Comparison of ENCODE assay signal across 19 cellular contexts in genomic region chr1:233656700-233657099, GRCh38. TPM values are rescaled to one million over a fixed set of nuclear protein-coding genes. Genes with fewer than 3 reads are reported as not detected.
A peak's percentile ranks its signal among the peaks of the same experiment; 100 is the strongest.
DNase-seq lines count a peak whose midpoint lies in the region; ATAC-seq and TF ChIP-seq lines count a peak whose summit lies in the region.
"Had no signal": no experiment of that assay in that cellular context is flagged by ENCODE, and none has a peak within 500 bp of the region (broad histone marks: within the 10 kb centered on the region; RNA-seq: fewer than 3 reads in every experiment).

No MANE protein-coding gene starts in this region.

- H3K79me2 ChIP-seq in KMS-11 (ENCODE audit: insufficient read depth, low read depth) (peaks cover 58% of the 10 kb centered on the region), mammary epithelial cell (ENCODE audit: insufficient read depth, low read length) (peaks cover 20% of the 10 kb centered on the region)

- intact Hi-C loops in Calu3 (cut with micrococcal nuclease; ENCODE audit: unreplicated experiment) (loop anchor here (2.0 to 5.0 kb wide), 2 partner anchors 50 to 136 kb away; no protein-coding TSS in a partner anchor), mammary epithelial cell (cut with micrococcal nuclease) (no loop called here), left lung (cut with DNase I) (no loop called here), testis (cut with DNase I; ENCODE audit: low total_unique reads) (no loop called here)

- H3K4me2 ChIP-seq in KMS-11 (peak overlapping the region; percentile 53), mammary epithelial cell (ENCODE audit: insufficient read depth, low read depth, low read length) (no peak overlapping the region)

- H2AFZ ChIP-seq in KMS-11 (ENCODE audit: low read depth): no peak overlapping the region
- H2AFZ ChIP-seq in mammary epithelial cell (ENCODE audit: low read depth, low read length): no peak overlapping the region

- peak overlapping the region; percentile 90 for H3K27ac ChIP-seq in KMS-11
- H3K27ac ChIP-seq in mammary epithelial cell (ENCODE audit: insufficient read depth, low read depth, low read length): no peak overlapping the region
- H3K27ac ChIP-seq in left lung: no peak overlapping the region
- no peak overlapping the region for H3K27ac ChIP-seq in testis
- H3K27ac ChIP-seq: SK-N-MC had no signal

- no peak for TF ChIP-seq POLR2A in testis (IDR thresholded peaks at IDR 0.05)

- H4K20me1 ChIP-seq in KMS-11 (ENCODE audit: insufficient read depth) (no peaks in the 10 kb centered on the region), mammary epithelial cell (ENCODE audit: insufficient read depth, low read length) (no peaks in the 10 kb centered on the region)

- H3K36me3 Mint-ChIP-seq in Calu3 (ENCODE audit: insufficient read depth, unreplicated experiment): peaks cover 23% of the 10 kb centered on the region

- H3K36me3 ChIP-seq in KMS-11 (ENCODE audit: insufficient read depth) (0 out of 2 replicates have a peak, but pooled peaks cover 6% of the 10 kb centered on the region), mammary epithelial cell (ENCODE audit: insufficient read depth, low read length) (no peaks in the 10 kb centered on the region), left lung (no peaks in the 10 kb centered on the region), testis (ENCODE audit: low read depth, missing control alignments) (no peaks in the 10 kb centered on the region)
- H3K36me3 ChIP-seq: BE2C had no signal

- CTCF ChIA-PET in Calu3 (lab: Charles Lee) (interaction anchor here (0.9 to 1.7 kb wide), 5 partner anchors 17 to 293 kb away, joined by 3 to 7 read pairs (median 3); partner anchors contain the start of gene KCNK1), mammary epithelial cell (lab: Charles Lee; ENCODE audit: low non-redundant PET) (no interaction called here)

- dilution Hi-C loops in mammary epithelial cell (cut with HindIII; ENCODE audit: low sequenced_read_pairs): no loop called here

- H3K9me3 ChIP-seq in mammary epithelial cell (replicated peaks; ENCODE audit: insufficient read depth, low read length) (no peaks in the 10 kb centered on the region), left lung (no peaks in the 10 kb centered on the region), testis (no peaks in the 10 kb centered on the region)
- H3K9me3 ChIP-seq: BE2C had no signal

- H3K27me3 ChIP-seq in KMS-11 (ENCODE audit: insufficient read depth, low read depth): no peaks in the 10 kb centered on the region
- H3K27me3 ChIP-seq in mammary epithelial cell (ENCODE audit: insufficient read depth, low read length): no peaks in the 10 kb centered on the region
- no peaks in the 10 kb centered on the region for H3K27me3 ChIP-seq in left lung
- H3K27me3 ChIP-seq in testis: no peaks in the 10 kb centered on the region
- H3K27me3 ChIP-seq: BE2C had no signal

- ATAC-seq in left lung: peak; percentile 42
- ATAC-seq in GM21390 (IDR thresholded peaks at IDR 0.05; ENCODE audit: unreplicated experiment): no peak
- ATAC-seq: HepG2 had no signal

- H3K27ac Mint-ChIP-seq in Calu3 (ENCODE audit: unreplicated experiment): peak overlapping the region; percentile 99
- H3K27ac Mint-ChIP-seq: H9 had no signal

- no peak for TF ChIP-seq CTCF in Calu3 (IDR thresholded peaks at IDR 0.05; ENCODE audit: unreplicated experiment)
- TF ChIP-seq CTCF in KMS-11 (conservative IDR thresholded peaks at IDR 0.05; ENCODE audit: low read depth, low read length): no peak
- TF ChIP-seq CTCF in mammary epithelial cell (conservative IDR thresholded peaks at IDR 0.05 in 1 of 2, IDR thresholded peaks at IDR 0.05 in 1 of 2; ENCODE audit: extremely low read depth in 1 of 2, insufficient read depth in 1 of 2, low read depth in 1 of 2, low read length in 2 of 2): no peak
- TF ChIP-seq CTCF in left lung (IDR thresholded peaks at IDR 0.05): no peak
- no peak for TF ChIP-seq CTCF in testis (IDR thresholded peaks at IDR 0.05)

- BruUV-seq in Calu3 (replicated peaks; lab: Mats Ljungman, UMichigan): no TSS peak
- BruUV-seq in mammary epithelial cell (replicated peaks; lab: Mats Ljungman, UMichigan): no TSS peak

- H3K4me1 ChIP-seq in KMS-11 (ENCODE audit: low read depth, poor library complexity, severe bottlenecking): peaks cover 100% of the 10 kb centered on the region
- peaks cover 16% of the 10 kb centered on the region for H3K4me1 ChIP-seq in mammary epithelial cell (ENCODE audit: insufficient read depth, low read length)
- H3K4me1 ChIP-seq in left lung: no peaks in the 10 kb centered on the region
- H3K4me1 ChIP-seq in testis: no peaks in the 10 kb centered on the region
- H3K4me1 ChIP-seq: BE2C had no signal

- DNase-seq in Calu3 (peak; percentile 40), mammary epithelial cell (peak; percentile 11), left lung (no peak), testis (no peak), pons (ENCODE audit: low spot score) (no peak)
- DNase-seq: BE2C, DMS79, H9, KBM-7, MV-4-11, NCI-H2029 treated with DMSO at 0.1 percent for 48 hours, NCI-H524 treated with DMSO at 0.1 percent for 48 hours, NCI-H82, SHP77 had no signal

- H3K27me3 Mint-ChIP-seq in Calu3 (ENCODE audit: unreplicated experiment): no peaks in the 10 kb centered on the region

- H3K9ac ChIP-seq in KMS-11 (peak overlapping the region; percentile 22; the same call in 1 of the 2 replicates), mammary epithelial cell (ENCODE audit: insufficient read depth, low read length) (no peak overlapping the region)

- in situ Hi-C loops in mammary epithelial cell (cut with MboI; ENCODE audit: low sequenced_read_pairs in 2 of 2): no loop called here

- peaks cover 67% of the 10 kb centered on the region for H3K4me1 Mint-ChIP-seq in Calu3 (ENCODE audit: low read depth, unreplicated experiment)

- peak overlapping the region; percentile 70 for H3K4me3 Mint-ChIP-seq in Calu3 (ENCODE audit: low read depth, unreplicated experiment)
- H3K4me3 Mint-ChIP-seq: H9 had no signal

- H3K4me3 ChIP-seq in KMS-11 (IDR thresholded peaks at IDR 0.05; ENCODE audit: insufficient read depth, low read depth, low read length) (no peak overlapping the region), mammary epithelial cell (replicated peaks in 1 of 3; ENCODE audit: insufficient read depth in 1 of 3, low read depth in 2 of 3, low read length in 3 of 3) (no peak overlapping the region), left lung (no peak overlapping the region), testis (no peak overlapping the region)
- H3K4me3 ChIP-seq: SK-N-MC had no signal

- WGBS in mammary epithelial cell (ENCODE audit: low coverage, missing lambda C conversion rate): 67% methylated on average over 3 of the region's 3 CpGs
- WGBS in testis, 2 donors: 86 to 91% methylated on average over 3 of the region's 3 CpGs

- no peaks in the 10 kb centered on the region for H3K9me3 Mint-ChIP-seq in Calu3 (ENCODE audit: low read depth, unreplicated experiment)

RNA-seq across cellular contexts. Expression of gene KCNK1, which starts 42.8 kb away (rescaled TPM):
- total RNA-seq in Calu3 (2022) (38.0 and 39.2 TPM in 2 replicates), mammary epithelial cell (10 to 100 TPM in 1 of 2 donors, 1 to 10 TPM in 1; 9.0 to 20.6 TPM), left lung (10 to 100 TPM; 13.5 to 16.3 TPM), testis (1 to 10 TPM; 1.8 to 2.0 TPM)
- polyA plus RNA-seq in mammary epithelial cell (20.8 TPM), testis (ENCODE audit: insufficient read depth, low read depth, low replicate concordance) (3.9 TPM)
- polyA minus RNA-seq in mammary epithelial cell: 13.4 TPM
- total RNA-seq: A673, HepG2 had no signal
- polyA plus RNA-seq: HepG2 had no signal

Comparison
In these comparisons a context has a peak if more than half of its experiments do, and no peak if none do; other contexts are left out.
1. DNase-seq: peak in Calu3 (single experiment) and mammary epithelial cell (single experiment); none in left lung (0 of 2), testis (single experiment) and pons (single experiment).